1 cellular context compared by ENCODE assay signal in genomic region chr12:67714648-67715047, GRCh38.
A peak's percentile ranks its signal among the peaks of the same experiment; 100 is the strongest.
TF ChIP-seq lines count a peak whose summit lies in the region.

No MANE protein-coding gene starts in this region.

TF ChIP-seq in HepG2, 621 proteins besides CTCF, POLR2A, EP300 and RAD21 (continued from another document):
- TF ChIP-seq FUBP1 (CRISPR knock-in tag; IDR thresholded peaks at IDR 0.05; ENCODE audit: borderline replicate concordance) (no peak), FOSL2 (CRISPR knock-in tag; IDR thresholded peaks at IDR 0.05) (peak; percentile 27; the same call in 1 of the 2 replicates), PBX2 (CRISPR knock-in tag; IDR thresholded peaks at IDR 0.05) (no peak), NCOR1 (IDR thresholded peaks at IDR 0.05; ENCODE audit: borderline replicate concordance, low read length) (no peak), ZBTB25 (CRISPR knock-in tag; IDR thresholded peaks at IDR 0.05) (no peak), SOX5 (CRISPR knock-in tag; IDR thresholded peaks at IDR 0.05; ENCODE audit: borderline replicate concordance) (peak; percentile 53; the same call in 1 of the 2 replicates), FOXP1 (IDR thresholded peaks at IDR 0.05) (peak; percentile 28; the same call in 1 of the 2 replicates), FOXP1 (CRISPR knock-in tag; IDR thresholded peaks at IDR 0.05) (peak; percentile 42; the same call in 1 of the 2 replicates), ZNF572 (CRISPR knock-in tag; IDR thresholded peaks at IDR 0.05) (no peak), FOXA1 (IDR thresholded peaks at IDR 0.05) (peak; percentile 78; the same call in 1 of the 2 replicates), FOXA1 (CRISPR knock-in tag; IDR thresholded peaks at IDR 0.05) (no peak)
